37 cellular contexts compared by ENCODE assay signal in the genomic region with DNA sequence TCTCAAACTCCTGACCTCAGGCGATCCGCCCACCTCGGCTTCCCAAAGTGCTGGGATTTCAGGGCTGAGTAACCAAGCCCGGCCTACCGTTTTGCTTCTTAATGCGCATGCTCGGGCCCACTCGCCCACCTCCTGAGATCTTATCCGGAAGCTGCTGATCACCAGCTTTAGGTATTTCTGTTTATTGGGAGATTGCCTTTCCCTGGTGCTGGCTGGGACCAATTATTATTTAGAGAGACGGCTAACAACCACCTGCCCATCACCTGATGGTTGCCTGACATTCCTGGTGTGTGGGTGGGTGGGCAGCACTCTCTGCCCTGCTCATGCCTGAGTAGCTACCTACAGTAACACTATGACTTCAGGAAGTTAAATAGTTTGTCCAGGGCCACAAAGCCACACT.
"Had no signal": no experiment of that assay in that cellular context is flagged by ENCODE, and none has a peak within 500 bp of the region (broad histone marks: within the 10 kb centered on the region; RNA-seq: fewer than 3 reads in every experiment).

No MANE protein-coding gene starts in this region.

- DNase-seq: activated CD4-positive, alpha-beta memory T cell treated with anti-CD3 and anti-CD28 coated beads, Interleukin-2, amount 10 ng/mL, durations not matched to agents 7 days and 5 days; activated CD4-positive, alpha-beta T cell treated with anti-CD3 and anti-CD28 coated beads for 1 hour; activated CD4-positive, alpha-beta T cell treated with anti-CD3 and anti-CD28 coated beads for 48 hours; activated CD4-positive, CD25-positive, alpha-beta regulatory T cell; activated CD8-positive, alpha-beta memory T cell treated with anti-CD3 and anti-CD28 coated beads for 24 hours; activated CD8-positive, alpha-beta memory T cell treated with anti-CD3 and anti-CD28 coated beads, Interleukin-2, amount 10 ng/mL, durations not matched to agents 7 days and 5 days; activated CD8-positive, alpha-beta memory T cell treated with anti-CD3 and anti-CD28 coated beads, Interleukin-2, amount 50 U/mL, for 48 hours; activated effector memory CD4-positive, alpha-beta T cell treated with anti-CD3 and anti-CD28 coated beads, Interleukin-2, amount 50 U/mL, for 16 hours; activated naive CD4-positive, alpha-beta T cell; activated naive CD4-positive, alpha-beta T cell treated with anti-CD3 and anti-CD28 coated beads, Interleukin-2, amount 50 U/mL, for 16 hours; activated naive CD8-positive, alpha-beta T cell treated with anti-CD3 and anti-CD28 coated beads for 36 hours; activated T-cell treated with anti-CD3 and anti-CD28 coated beads, Interleukin-2, amount 50 U/mL, for 72 hours; amniotic stem cell; aorta; brain microvascular endothelial cell; Karpas-422; KBM-7; NCI-H1105; NCI-H1417 treated with DMSO at 0.1 percent for 48 hours; NCI-H187 treated with DMSO at 0.1 percent for 48 hours; NCI-H2081; NCI-H2171 treated with DMSO at 0.1 percent for 48 hours; NCI-H226; NCI-H446 treated with DMSO at 0.1 percent for 48 hours; NCI-H524; NCI-H69; NCI-H82; NK-92 treated with Interleukin-12 subunit alpha and Interleukin-12 subunit beta, amount 100 ng/mL, for 24 hours; OCI-M1; SHP77 treated with DMSO at 0.1 percent for 48 hours; T-helper 1 cell; T-helper 2 cell; T-helper 9 cell had no signal

- H3K36me3 ChIP-seq: brain microvascular endothelial cell had no signal

- H3K4me3 Mint-ChIP-seq: activated CD4-positive, alpha-beta memory T cell treated with anti-CD3 and anti-CD28 coated beads, Interleukin-2, amount 10 ng/mL, durations not matched to agents 7 days and 5 days; activated CD8-positive, alpha-beta memory T cell treated with anti-CD3 and anti-CD28 coated beads, Interleukin-2, amount 10 ng/mL, durations not matched to agents 7 days and 5 days; activated naive CD8-positive, alpha-beta T cell treated with anti-CD3 and anti-CD28 coated beads for 36 hours; activated T-cell treated with anti-CD3 and anti-CD28 coated beads, Interleukin-2, amount 50 U/mL, for 72 hours; activated T-helper 17 cell treated with anti-CD3 and anti-CD28 coated beads, Interleukin-2, amount 50 U/mL, for 72 hours; central memory CD8-positive, alpha-beta T cell had no signal

- H3K27ac ChIP-seq: brain microvascular endothelial cell, VCaP had no signal

- H3K4me1 Mint-ChIP-seq: activated naive CD8-positive, alpha-beta T cell treated with anti-CD3 and anti-CD28 coated beads for 36 hours; activated T-helper 17 cell treated with anti-CD3 and anti-CD28 coated beads, Interleukin-2, amount 50 U/mL, for 72 hours; central memory CD8-positive, alpha-beta T cell had no signal

- H3K36me3 Mint-ChIP-seq: activated CD8-positive, alpha-beta memory T cell treated with anti-CD3 and anti-CD28 coated beads, Interleukin-2, amount 10 ng/mL, durations not matched to agents 7 days and 5 days; activated naive CD8-positive, alpha-beta T cell treated with anti-CD3 and anti-CD28 coated beads for 36 hours had no signal

- H3K27ac Mint-ChIP-seq: activated CD4-positive, alpha-beta memory T cell treated with anti-CD3 and anti-CD28 coated beads, Interleukin-2, amount 10 ng/mL, durations not matched to agents 7 days and 5 days; activated CD8-positive, alpha-beta memory T cell treated with anti-CD3 and anti-CD28 coated beads, Interleukin-2, amount 10 ng/mL, durations not matched to agents 7 days and 5 days; activated naive CD8-positive, alpha-beta T cell treated with anti-CD3 and anti-CD28 coated beads for 36 hours; activated T-cell treated with anti-CD3 and anti-CD28 coated beads, Interleukin-2, amount 50 U/mL, for 72 hours; activated T-helper 17 cell treated with anti-CD3 and anti-CD28 coated beads, Interleukin-2, amount 50 U/mL, for 72 hours had no signal

- H3K9me3 Mint-ChIP-seq: activated CD4-positive, alpha-beta memory T cell treated with anti-CD3 and anti-CD28 coated beads, Interleukin-2, amount 10 ng/mL, durations not matched to agents 7 days and 5 days; activated naive CD8-positive, alpha-beta T cell treated with anti-CD3 and anti-CD28 coated beads for 36 hours; activated T-cell treated with anti-CD3 and anti-CD28 coated beads, Interleukin-2, amount 50 U/mL, for 72 hours; activated T-helper 17 cell treated with anti-CD3 and anti-CD28 coated beads, Interleukin-2, amount 50 U/mL, for 72 hours; central memory CD8-positive, alpha-beta T cell had no signal

- H3K27me3 ChIP-seq: brain microvascular endothelial cell had no signal

- ATAC-seq: activated CD8-positive, alpha-beta memory T cell treated with anti-CD3 and anti-CD28 coated beads, Interleukin-2, amount 10 ng/mL, durations not matched to agents 7 days and 5 days; activated T-cell treated with anti-CD3 and anti-CD28 coated beads, Interleukin-2, amount 50 U/mL, for 72 hours; activated T-helper 17 cell treated with anti-CD3 and anti-CD28 coated beads, Interleukin-2, amount 50 U/mL, for 72 hours; SK-N-SH treated with all-trans-retinoic acid at 6 μM for 48 hours had no signal
